11 cellular contexts compared by ENCODE assay signal in genomic region chr6:144710207-144710606, GRCh38.
DNase-seq lines count a peak whose midpoint lies in the region; ATAC-seq and TF ChIP-seq lines count a peak whose summit lies in the region.
"Had no signal": no experiment of that assay in that cellular context is flagged by ENCODE, and none has a peak within 500 bp of the region (broad histone marks: within the 10 kb centered on the region; RNA-seq: fewer than 3 reads in every experiment).

No MANE protein-coding gene starts in this region.

- H3K36me3 ChIP-seq in osteoblast (ENCODE audit: insufficient read depth, low read length) (no peaks in the 10 kb centered on the region), Karpas-422 (ENCODE audit: insufficient read depth, low read length) (no peaks in the 10 kb centered on the region), H7 (replicated peaks; ENCODE audit: control insufficient read depth, insufficient read depth, low read length) (no peaks in the 10 kb centered on the region)

- H4K20me1 ChIP-seq in osteoblast (ENCODE audit: insufficient read depth, low read length): no peaks in the 10 kb centered on the region
- H4K20me1 ChIP-seq in Karpas-422 (ENCODE audit: insufficient read depth, low read depth, low read length): no peaks in the 10 kb centered on the region

- POLR2A ChIA-PET in RWPE1 (lab: Yijun Ruan, JAX; ENCODE audit: low non-redundant PET): no interaction called here

- H3K9ac ChIP-seq in Karpas-422 (ENCODE audit: low read length): no peak overlapping the region

- H2AFZ ChIP-seq in osteoblast (ENCODE audit: low read length): no peak overlapping the region
- H2AFZ ChIP-seq in Karpas-422 (ENCODE audit: low read length): no peak overlapping the region

- CTCF ChIA-PET in RWPE1 (lab: Yijun Ruan, JAX): no interaction called here

- ATAC-seq in HG02610 (IDR thresholded peaks at IDR 0.05; ENCODE audit: unreplicated experiment): no peak
- ATAC-seq: T-cell had no signal

- H3K27me3 ChIP-seq in osteoblast (ENCODE audit: insufficient read depth, low read length): no peaks in the 10 kb centered on the region
- H3K27me3 ChIP-seq in Karpas-422 (ENCODE audit: low read length): no peaks in the 10 kb centered on the region
- no peaks in the 10 kb centered on the region for H3K27me3 ChIP-seq in H7 (ENCODE audit: control insufficient read depth, insufficient read depth, low read length)

- H3K4me3 ChIP-seq in epithelial cell of esophagus (ENCODE audit: low read length): no peak overlapping the region
- no peak overlapping the region for H3K4me3 ChIP-seq in osteoblast (ENCODE audit: insufficient read depth, low read length)
- no peak overlapping the region for H3K4me3 ChIP-seq in Karpas-422 (ENCODE audit: low read length)
- H3K4me3 ChIP-seq in H7 (ENCODE audit: insufficient read depth, low read depth, low read length): no peak overlapping the region

- H3K9me3 ChIP-seq in osteoblast (ENCODE audit: low read depth, low read length): no peaks in the 10 kb centered on the region
- H3K9me3 ChIP-seq in Karpas-422 (ENCODE audit: low read length): no peaks in the 10 kb centered on the region

- H3K4me1 ChIP-seq in osteoblast (ENCODE audit: insufficient read depth, low read length) (peaks cover 22% of the 10 kb centered on the region), Karpas-422 (ENCODE audit: low read length) (no peaks in the 10 kb centered on the region)

- H3K79me2 ChIP-seq in osteoblast (ENCODE audit: insufficient read depth, low read length) (no peaks in the 10 kb centered on the region), Karpas-422 (ENCODE audit: low read length) (no peaks in the 10 kb centered on the region)

- no peaks in the 10 kb centered on the region for H3K9me2 ChIP-seq in Karpas-422 (replicated peaks; ENCODE audit: insufficient read depth, low read length)

- H3K27ac ChIP-seq in RWPE1 (no peak overlapping the region), osteoblast (ENCODE audit: low read depth, low read length) (peak overlapping the region; percentile 48), Karpas-422 (ENCODE audit: low read length) (no peak overlapping the region)

- peak; percentile 97 for DNase-seq in ELR (ENCODE audit: low read depth)
- DNase-seq in RWPE1 (ENCODE audit: low spot score): peak; percentile 83
- DNase-seq in epithelial cell of esophagus (ENCODE audit: low read depth): peak; percentile 95
- DNase-seq in osteoblast (ENCODE audit: insufficient read length, low spot score, missing footprints): peak; percentile 53
- DNase-seq in Karpas-422: no peak
- DNase-seq in H7: no peak
- no peak for DNase-seq in stimulated activated naive CD4-positive, alpha-beta T cell treated with Interleukin-2 at 50 U/mL for 16 hours (lab: John Stamatoyannopoulos, UW)
- DNase-seq: activated CD4-positive, alpha-beta memory T cell treated with anti-CD3 and anti-CD28 coated beads for 36 hours; NCI-H510A; T-cell had no signal

- TF ChIP-seq CTCF in RWPE1 (conservative IDR thresholded peaks at IDR 0.05; ENCODE audit: low read depth) (no peak), epithelial cell of esophagus (IDR thresholded peaks at IDR 0.05; ENCODE audit: insufficient read depth, low read depth, low read length, missing control alignments) (no peak), osteoblast (IDR thresholded peaks at IDR 0.05; ENCODE audit: extremely low read depth, low read depth, low read length) (no peak)

- H3K4me2 ChIP-seq in osteoblast (ENCODE audit: insufficient read depth, low read length): peak overlapping the region; percentile 30
- no peak overlapping the region for H3K4me2 ChIP-seq in Karpas-422 (ENCODE audit: low read depth, low read length, poor library complexity, severe bottlenecking)

Comparison
In these comparisons a context has a peak if more than half of its experiments do, and no peak if none do; other contexts are left out.
1. DNase-seq: peak in ELR (single experiment), RWPE1 (single experiment), epithelial cell of esophagus (single experiment) and osteoblast (single experiment); none in Karpas-422 (single experiment), H7 (single experiment) and stimulated activated naive CD4-positive, alpha-beta T cell treated with Interleukin-2 at 50 U/mL for 16 hours (single experiment).